Comparison of ENCODE assay signal across 1 cellular context in the genomic region with DNA sequence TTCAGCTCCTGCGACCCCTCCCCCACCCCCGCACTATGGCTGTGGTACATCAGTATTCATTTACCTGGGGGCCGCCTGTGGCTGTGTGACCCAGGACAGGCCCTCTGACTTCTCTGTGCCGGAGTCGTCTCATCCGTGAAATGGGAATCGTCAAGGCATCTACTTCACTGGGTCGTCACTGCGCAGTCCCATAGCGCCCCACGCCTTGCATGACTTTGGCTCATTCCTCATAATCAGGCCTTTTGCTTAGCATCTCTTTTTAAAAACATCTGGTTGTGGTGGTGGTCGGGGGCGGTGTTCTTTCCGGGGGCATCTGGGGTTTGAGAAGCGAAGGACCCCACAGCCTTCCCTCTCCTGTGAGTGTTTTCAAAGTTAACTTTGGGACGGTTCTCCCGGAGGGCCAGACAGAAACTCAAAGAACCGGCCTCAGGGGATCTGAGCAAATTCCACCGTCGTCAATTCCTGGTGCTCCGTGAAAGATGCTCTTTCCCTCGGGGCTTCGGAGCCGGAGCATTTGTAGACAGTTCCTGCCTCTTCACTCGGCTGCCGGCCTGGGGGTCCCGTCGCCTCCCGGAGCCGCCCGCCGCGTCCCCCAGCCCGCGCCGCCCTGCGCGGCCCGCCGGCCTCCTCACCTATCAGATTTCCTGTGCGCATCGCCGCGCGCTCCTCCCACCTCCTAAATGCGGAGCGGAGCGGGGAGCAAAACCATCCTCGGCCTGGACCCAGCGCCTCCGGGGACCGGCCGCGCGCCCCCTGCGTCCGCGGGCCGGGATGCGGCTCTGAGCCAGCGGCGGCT.
TF ChIP-seq lines count a peak whose summit lies in the region.

A gene with protein sequence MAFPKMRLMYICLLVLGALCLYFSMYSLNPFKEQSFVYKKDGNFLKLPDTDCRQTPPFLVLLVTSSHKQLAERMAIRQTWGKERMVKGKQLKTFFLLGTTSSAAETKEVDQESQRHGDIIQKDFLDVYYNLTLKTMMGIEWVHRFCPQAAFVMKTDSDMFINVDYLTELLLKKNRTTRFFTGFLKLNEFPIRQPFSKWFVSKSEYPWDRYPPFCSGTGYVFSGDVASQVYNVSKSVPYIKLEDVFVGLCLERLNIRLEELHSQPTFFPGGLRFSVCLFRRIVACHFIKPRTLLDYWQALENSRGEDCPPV (plus strand): TSS at position 708 of the 796 bp plus-strand sequence. CDS start 47,620 bp downstream, outside the sequence.

TF ChIP-seq in WTC11, 78 proteins besides CTCF, POLR2A, EP300 and RAD21 (continued from another document and continues in another):
- TF ChIP-seq, protein P1, sequence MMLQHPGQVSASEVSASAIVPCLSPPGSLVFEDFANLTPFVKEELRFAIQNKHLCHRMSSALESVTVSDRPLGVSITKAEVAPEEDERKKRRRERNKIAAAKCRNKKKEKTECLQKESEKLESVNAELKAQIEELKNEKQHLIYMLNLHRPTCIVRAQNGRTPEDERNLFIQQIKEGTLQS (CRISPR knock-in tag; conservative IDR thresholded peaks at IDR 0.05), result no peak
- no peak for TF ChIP-seq NR1H2 (CRISPR knock-in tag; IDR thresholded peaks at IDR 0.05)
- peak; percentile 80; the same call in 1 of the 2 replicates for TF ChIP-seq KAT7 (CRISPR knock-in tag; IDR thresholded peaks at IDR 0.05; ENCODE audit: borderline replicate concordance)
- TF ChIP-seq, protein P2, sequence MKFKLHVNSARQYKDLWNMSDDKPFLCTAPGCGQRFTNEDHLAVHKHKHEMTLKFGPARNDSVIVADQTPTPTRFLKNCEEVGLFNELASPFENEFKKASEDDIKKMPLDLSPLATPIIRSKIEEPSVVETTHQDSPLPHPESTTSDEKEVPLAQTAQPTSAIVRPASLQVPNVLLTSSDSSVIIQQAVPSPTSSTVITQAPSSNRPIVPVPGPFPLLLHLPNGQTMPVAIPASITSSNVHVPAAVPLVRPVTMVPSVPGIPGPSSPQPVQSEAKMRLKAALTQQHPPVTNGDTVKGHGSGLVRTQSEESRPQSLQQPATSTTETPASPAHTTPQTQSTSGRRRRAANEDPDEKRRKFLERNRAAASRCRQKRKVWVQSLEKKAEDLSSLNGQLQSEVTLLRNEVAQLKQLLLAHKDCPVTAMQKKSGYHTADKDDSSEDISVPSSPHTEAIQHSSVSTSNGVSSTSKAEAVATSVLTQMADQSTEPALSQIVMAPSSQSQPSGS (CRISPR knock-in tag; IDR thresholded peaks at IDR 0.05; ENCODE audit: borderline replicate concordance, low read depth), result no peak
- TF ChIP-seq, protein P3, sequence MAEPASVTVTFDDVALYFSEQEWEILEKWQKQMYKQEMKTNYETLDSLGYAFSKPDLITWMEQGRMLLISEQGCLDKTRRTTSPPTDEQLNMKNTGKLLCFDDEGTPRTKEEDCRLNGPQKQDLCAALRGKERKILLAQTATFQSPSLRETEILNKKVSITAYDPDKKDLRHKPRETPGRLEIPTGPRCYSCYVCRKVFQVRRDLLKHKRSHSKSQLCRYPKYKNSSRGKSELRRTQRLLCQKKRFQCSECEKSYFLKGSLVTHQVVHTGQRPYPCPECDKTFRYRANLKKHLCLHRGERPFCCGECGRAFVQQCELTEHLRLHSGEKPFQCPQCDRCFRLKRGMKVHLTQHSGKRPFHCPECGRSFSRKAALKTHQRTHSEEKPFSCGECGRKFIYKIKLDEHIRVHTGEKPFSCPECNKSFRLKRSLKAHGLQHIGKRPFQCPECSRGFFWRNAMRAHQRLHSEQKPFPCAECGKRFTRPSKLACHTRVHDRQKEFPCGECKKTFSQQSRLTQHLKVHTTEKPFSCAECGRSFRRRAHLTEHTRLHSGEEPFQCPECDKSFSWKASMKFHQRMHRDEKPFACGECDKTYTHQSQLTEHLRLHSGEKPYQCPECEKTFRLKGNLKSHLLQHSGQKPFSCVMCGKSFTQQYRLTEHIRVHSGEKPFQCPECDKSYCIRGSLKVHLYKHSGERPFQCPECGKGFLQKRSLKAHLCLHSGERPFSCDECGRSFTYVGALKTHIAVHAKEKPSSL (CRISPR knock-in tag; conservative IDR thresholded peaks at IDR 0.05), result no peak
- no peak for TF ChIP-seq JUN (CRISPR knock-in tag; IDR thresholded peaks at IDR 0.05)
- no peak for TF ChIP-seq IRF2 (CRISPR knock-in tag; IDR thresholded peaks at IDR 0.05; ENCODE audit: borderline replicate concordance, low read depth)
- TF ChIP-seq, protein P4, sequence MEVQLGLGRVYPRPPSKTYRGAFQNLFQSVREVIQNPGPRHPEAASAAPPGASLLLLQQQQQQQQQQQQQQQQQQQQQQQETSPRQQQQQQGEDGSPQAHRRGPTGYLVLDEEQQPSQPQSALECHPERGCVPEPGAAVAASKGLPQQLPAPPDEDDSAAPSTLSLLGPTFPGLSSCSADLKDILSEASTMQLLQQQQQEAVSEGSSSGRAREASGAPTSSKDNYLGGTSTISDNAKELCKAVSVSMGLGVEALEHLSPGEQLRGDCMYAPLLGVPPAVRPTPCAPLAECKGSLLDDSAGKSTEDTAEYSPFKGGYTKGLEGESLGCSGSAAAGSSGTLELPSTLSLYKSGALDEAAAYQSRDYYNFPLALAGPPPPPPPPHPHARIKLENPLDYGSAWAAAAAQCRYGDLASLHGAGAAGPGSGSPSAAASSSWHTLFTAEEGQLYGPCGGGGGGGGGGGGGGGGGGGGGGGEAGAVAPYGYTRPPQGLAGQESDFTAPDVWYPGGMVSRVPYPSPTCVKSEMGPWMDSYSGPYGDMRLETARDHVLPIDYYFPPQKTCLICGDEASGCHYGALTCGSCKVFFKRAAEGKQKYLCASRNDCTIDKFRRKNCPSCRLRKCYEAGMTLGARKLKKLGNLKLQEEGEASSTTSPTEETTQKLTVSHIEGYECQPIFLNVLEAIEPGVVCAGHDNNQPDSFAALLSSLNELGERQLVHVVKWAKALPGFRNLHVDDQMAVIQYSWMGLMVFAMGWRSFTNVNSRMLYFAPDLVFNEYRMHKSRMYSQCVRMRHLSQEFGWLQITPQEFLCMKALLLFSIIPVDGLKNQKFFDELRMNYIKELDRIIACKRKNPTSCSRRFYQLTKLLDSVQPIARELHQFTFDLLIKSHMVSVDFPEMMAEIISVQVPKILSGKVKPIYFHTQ (CRISPR knock-in tag; IDR thresholded peaks at IDR 0.05), result no peak
- TF ChIP-seq, protein P5, sequence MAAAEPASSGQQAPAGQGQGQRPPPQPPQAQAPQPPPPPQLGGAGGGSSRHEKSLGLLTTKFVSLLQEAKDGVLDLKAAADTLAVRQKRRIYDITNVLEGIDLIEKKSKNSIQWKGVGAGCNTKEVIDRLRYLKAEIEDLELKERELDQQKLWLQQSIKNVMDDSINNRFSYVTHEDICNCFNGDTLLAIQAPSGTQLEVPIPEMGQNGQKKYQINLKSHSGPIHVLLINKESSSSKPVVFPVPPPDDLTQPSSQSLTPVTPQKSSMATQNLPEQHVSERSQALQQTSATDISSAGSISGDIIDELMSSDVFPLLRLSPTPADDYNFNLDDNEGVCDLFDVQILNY (CRISPR knock-in tag; IDR thresholded peaks at IDR 0.05), result peak; percentile 81
- peak; percentile 75 for TF ChIP-seq ZNF423 (CRISPR knock-in tag; IDR thresholded peaks at IDR 0.05)
- TF ChIP-seq, protein P6, sequence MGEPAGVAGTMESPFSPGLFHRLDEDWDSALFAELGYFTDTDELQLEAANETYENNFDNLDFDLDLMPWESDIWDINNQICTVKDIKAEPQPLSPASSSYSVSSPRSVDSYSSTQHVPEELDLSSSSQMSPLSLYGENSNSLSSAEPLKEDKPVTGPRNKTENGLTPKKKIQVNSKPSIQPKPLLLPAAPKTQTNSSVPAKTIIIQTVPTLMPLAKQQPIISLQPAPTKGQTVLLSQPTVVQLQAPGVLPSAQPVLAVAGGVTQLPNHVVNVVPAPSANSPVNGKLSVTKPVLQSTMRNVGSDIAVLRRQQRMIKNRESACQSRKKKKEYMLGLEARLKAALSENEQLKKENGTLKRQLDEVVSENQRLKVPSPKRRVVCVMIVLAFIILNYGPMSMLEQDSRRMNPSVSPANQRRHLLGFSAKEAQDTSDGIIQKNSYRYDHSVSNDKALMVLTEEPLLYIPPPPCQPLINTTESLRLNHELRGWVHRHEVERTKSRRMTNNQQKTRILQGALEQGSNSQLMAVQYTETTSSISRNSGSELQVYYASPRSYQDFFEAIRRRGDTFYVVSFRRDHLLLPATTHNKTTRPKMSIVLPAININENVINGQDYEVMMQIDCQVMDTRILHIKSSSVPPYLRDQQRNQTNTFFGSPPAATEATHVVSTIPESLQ (CRISPR knock-in tag; IDR thresholded peaks at IDR 0.05), result no peak
- TF ChIP-seq, protein P7, sequence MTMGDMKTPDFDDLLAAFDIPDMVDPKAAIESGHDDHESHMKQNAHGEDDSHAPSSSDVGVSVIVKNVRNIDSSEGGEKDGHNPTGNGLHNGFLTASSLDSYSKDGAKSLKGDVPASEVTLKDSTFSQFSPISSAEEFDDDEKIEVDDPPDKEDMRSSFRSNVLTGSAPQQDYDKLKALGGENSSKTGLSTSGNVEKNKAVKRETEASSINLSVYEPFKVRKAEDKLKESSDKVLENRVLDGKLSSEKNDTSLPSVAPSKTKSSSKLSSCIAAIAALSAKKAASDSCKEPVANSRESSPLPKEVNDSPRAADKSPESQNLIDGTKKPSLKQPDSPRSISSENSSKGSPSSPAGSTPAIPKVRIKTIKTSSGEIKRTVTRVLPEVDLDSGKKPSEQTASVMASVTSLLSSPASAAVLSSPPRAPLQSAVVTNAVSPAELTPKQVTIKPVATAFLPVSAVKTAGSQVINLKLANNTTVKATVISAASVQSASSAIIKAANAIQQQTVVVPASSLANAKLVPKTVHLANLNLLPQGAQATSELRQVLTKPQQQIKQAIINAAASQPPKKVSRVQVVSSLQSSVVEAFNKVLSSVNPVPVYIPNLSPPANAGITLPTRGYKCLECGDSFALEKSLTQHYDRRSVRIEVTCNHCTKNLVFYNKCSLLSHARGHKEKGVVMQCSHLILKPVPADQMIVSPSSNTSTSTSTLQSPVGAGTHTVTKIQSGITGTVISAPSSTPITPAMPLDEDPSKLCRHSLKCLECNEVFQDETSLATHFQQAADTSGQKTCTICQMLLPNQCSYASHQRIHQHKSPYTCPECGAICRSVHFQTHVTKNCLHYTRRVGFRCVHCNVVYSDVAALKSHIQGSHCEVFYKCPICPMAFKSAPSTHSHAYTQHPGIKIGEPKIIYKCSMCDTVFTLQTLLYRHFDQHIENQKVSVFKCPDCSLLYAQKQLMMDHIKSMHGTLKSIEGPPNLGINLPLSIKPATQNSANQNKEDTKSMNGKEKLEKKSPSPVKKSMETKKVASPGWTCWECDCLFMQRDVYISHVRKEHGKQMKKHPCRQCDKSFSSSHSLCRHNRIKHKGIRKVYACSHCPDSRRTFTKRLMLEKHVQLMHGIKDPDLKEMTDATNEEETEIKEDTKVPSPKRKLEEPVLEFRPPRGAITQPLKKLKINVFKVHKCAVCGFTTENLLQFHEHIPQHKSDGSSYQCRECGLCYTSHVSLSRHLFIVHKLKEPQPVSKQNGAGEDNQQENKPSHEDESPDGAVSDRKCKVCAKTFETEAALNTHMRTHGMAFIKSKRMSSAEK (CRISPR knock-in tag; IDR thresholded peaks at IDR 0.05; ENCODE audit: borderline replicate concordance), result no peak
- no peak for TF ChIP-seq SMAD3 (CRISPR knock-in tag; IDR thresholded peaks at IDR 0.05; ENCODE audit: borderline replicate concordance)
- TF ChIP-seq, protein P8, sequence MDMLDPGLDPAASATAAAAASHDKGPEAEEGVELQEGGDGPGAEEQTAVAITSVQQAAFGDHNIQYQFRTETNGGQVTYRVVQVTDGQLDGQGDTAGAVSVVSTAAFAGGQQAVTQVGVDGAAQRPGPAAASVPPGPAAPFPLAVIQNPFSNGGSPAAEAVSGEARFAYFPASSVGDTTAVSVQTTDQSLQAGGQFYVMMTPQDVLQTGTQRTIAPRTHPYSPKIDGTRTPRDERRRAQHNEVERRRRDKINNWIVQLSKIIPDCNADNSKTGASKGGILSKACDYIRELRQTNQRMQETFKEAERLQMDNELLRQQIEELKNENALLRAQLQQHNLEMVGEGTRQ (CRISPR knock-in tag; IDR thresholded peaks at IDR 0.05), result no peak
- TF ChIP-seq ZNF396 (CRISPR knock-in tag; IDR thresholded peaks at IDR 0.05; ENCODE audit: borderline replicate concordance), result no peak
- TF ChIP-seq CREM (CRISPR knock-in tag; IDR thresholded peaks at IDR 0.05), result 0 out of 2 replicates have a peak, but pooled peaks have one; percentile 36
- TF ChIP-seq OVOL2 (CRISPR knock-in tag; IDR thresholded peaks at IDR 0.05; ENCODE audit: borderline replicate concordance), result no peak
- TF ChIP-seq SOX15 (CRISPR knock-in tag; IDR thresholded peaks at IDR 0.05), result no peak
- TF ChIP-seq NFATC4 (CRISPR knock-in tag; IDR thresholded peaks at IDR 0.05), result no peak; the same call in 1 of the 2 replicates
- no peak for TF ChIP-seq RORB (CRISPR knock-in tag; IDR thresholded peaks at IDR 0.05)
- TF ChIP-seq GRHL2 (CRISPR knock-in tag; IDR thresholded peaks at IDR 0.05; ENCODE audit: insufficient replicate concordance, severe bottlenecking), result no peak
- TF ChIP-seq TEAD4 (CRISPR knock-in tag; IDR thresholded peaks at IDR 0.05), result no peak
- 0 out of 2 replicates have a peak, but pooled peaks have one; percentile 36 for TF ChIP-seq ETV6 (CRISPR knock-in tag; IDR thresholded peaks at IDR 0.05)
- TF ChIP-seq CBFB (CRISPR knock-in tag; IDR thresholded peaks at IDR 0.05; ENCODE audit: low read depth), result no peak
- TF ChIP-seq PRRX2 (CRISPR knock-in tag; IDR thresholded peaks at IDR 0.05), result no peak
- peak; percentile 49; the same call in 1 of the 2 replicates for TF ChIP-seq FOXK1 (CRISPR knock-in tag; IDR thresholded peaks at IDR 0.05)
- no peak for TF ChIP-seq TEAD1 (CRISPR knock-in tag; IDR thresholded peaks at IDR 0.05)
- TF ChIP-seq HMGA2 (CRISPR knock-in tag; IDR thresholded peaks at IDR 0.05), result no peak
- TF ChIP-seq ZNF232 (CRISPR knock-in tag; IDR thresholded peaks at IDR 0.05), result no peak
- TF ChIP-seq, protein P9, sequence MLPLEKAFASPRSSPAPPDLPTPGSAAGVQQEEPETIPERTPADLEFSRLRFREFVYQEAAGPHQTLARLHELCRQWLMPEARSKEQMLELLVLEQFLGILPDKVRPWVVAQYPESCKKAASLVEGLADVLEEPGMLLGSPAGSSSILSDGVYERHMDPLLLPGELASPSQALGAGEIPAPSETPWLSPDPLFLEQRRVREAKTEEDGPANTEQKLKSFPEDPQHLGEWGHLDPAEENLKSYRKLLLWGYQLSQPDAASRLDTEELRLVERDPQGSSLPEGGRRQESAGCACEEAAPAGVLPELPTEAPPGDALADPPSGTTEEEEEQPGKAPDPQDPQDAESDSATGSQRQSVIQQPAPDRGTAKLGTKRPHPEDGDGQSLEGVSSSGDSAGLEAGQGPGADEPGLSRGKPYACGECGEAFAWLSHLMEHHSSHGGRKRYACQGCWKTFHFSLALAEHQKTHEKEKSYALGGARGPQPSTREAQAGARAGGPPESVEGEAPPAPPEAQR (CRISPR knock-in tag; IDR thresholded peaks at IDR 0.05), result no peak
